ENCODE assay signal across 8 cellular contexts in genomic region chr7:44637788-44638594, GRCh38.
A peak's percentile ranks its signal among the peaks of the same experiment; 100 is the strongest.
DNase-seq lines count a peak whose midpoint lies in the region; ATAC-seq and TF ChIP-seq lines count a peak whose summit lies in the region.

No MANE protein-coding gene starts in this region.

- no peak for TF ChIP-seq CTCF in RWPE2 (IDR thresholded peaks at IDR 0.05; ENCODE audit: poor library complexity, severe bottlenecking)

- peak overlapping the region; percentile 98 for H3K27ac ChIP-seq in RWPE2 (ENCODE audit: poor library complexity, severe bottlenecking)

- peak overlapping the region; percentile 100 for H3K27ac Mint-ChIP-seq in activated naive CD4-positive, alpha-beta T cell treated with anti-CD3 and anti-CD28 coated beads, Interleukin-2, amount 50 U/mL, for 24 hours

- no peak for DNase-seq in RWPE2 (ENCODE audit: low spot score)
- DNase-seq in hepatic stellate cell (ENCODE audit: low spot score), result peak; percentile 62
- peak; percentile 52 to 78 for DNase-seq in stimulated activated CD4-positive, alpha-beta T cell treated with anti-CD3 and anti-CD28 coated beads, Interleukin-4, amount 100 ng/mL, for 48 hours (ENCODE audit: low read depth in 2 of 2)
- no peak for DNase-seq in NCI-H187 treated with DMSO at 0.1 percent for 48 hours (lab: John Stamatoyannopoulos, UW)
- no peak for DNase-seq in foreskin melanocyte

- no peaks in the 10 kb centered on the region for H3K36me3 ChIP-seq in RWPE2 (ENCODE audit: low read depth)

- peaks cover 76% of the 10 kb centered on the region for H3K4me1 Mint-ChIP-seq in activated naive CD4-positive, alpha-beta T cell treated with anti-CD3 and anti-CD28 coated beads, Interleukin-2, amount 50 U/mL, for 24 hours

- peak; percentile 39 for ATAC-seq in GM18873 (IDR thresholded peaks at IDR 0.05; ENCODE audit: low FRiP score, unreplicated experiment)
- ATAC-seq in HG03045 (IDR thresholded peaks at IDR 0.05; ENCODE audit: unreplicated experiment), result peak; percentile 42
- peak; percentile 46 for ATAC-seq in RWPE2 (ENCODE audit: low read depth)

- H3K27me3 Mint-ChIP-seq in activated naive CD4-positive, alpha-beta T cell treated with anti-CD3 and anti-CD28 coated beads, Interleukin-2, amount 50 U/mL, for 24 hours, result no peaks in the 10 kb centered on the region

- no peak overlapping the region for H3K4me3 ChIP-seq in RWPE2 (ENCODE audit: severe bottlenecking)

- H3K9me3 Mint-ChIP-seq in activated naive CD4-positive, alpha-beta T cell treated with anti-CD3 and anti-CD28 coated beads, Interleukin-2, amount 50 U/mL, for 24 hours, result no peaks in the 10 kb centered on the region

- peaks cover 3% of the 10 kb centered on the region for H3K36me3 Mint-ChIP-seq in activated naive CD4-positive, alpha-beta T cell treated with anti-CD3 and anti-CD28 coated beads, Interleukin-2, amount 50 U/mL, for 24 hours

- H3K9me3 ChIP-seq in RWPE2 (ENCODE audit: severe bottlenecking), result no peaks in the 10 kb centered on the region

- no peaks in the 10 kb centered on the region for H3K27me3 ChIP-seq in RWPE2 (ENCODE audit: insufficient read depth, poor library complexity, severe bottlenecking)

- peak overlapping the region; percentile 79 for H3K4me3 Mint-ChIP-seq in activated naive CD4-positive, alpha-beta T cell treated with anti-CD3 and anti-CD28 coated beads, Interleukin-2, amount 50 U/mL, for 24 hours

- H3K4me1 ChIP-seq in RWPE2 (ENCODE audit: insufficient read depth, poor library complexity, severe bottlenecking), result peaks cover 40% of the 10 kb centered on the region

Comparison
In these comparisons a context has a peak if more than half of its experiments do, and no peak if none do; other contexts are left out.
1. DNase-seq: peak in hepatic stellate cell (single experiment) and stimulated activated CD4-positive, alpha-beta T cell treated with anti-CD3 and anti-CD28 coated beads, Interleukin-4, amount 100 ng/mL, for 48 hours (2 of 2); none in RWPE2 (single experiment), NCI-H187 treated with DMSO at 0.1 percent for 48 hours (single experiment) and foreskin melanocyte (single experiment).
2. Peak in every context shown above with its lines, with median percentiles within 50 percentile points of each other: ATAC-seq.